In the genomic region with DNA sequence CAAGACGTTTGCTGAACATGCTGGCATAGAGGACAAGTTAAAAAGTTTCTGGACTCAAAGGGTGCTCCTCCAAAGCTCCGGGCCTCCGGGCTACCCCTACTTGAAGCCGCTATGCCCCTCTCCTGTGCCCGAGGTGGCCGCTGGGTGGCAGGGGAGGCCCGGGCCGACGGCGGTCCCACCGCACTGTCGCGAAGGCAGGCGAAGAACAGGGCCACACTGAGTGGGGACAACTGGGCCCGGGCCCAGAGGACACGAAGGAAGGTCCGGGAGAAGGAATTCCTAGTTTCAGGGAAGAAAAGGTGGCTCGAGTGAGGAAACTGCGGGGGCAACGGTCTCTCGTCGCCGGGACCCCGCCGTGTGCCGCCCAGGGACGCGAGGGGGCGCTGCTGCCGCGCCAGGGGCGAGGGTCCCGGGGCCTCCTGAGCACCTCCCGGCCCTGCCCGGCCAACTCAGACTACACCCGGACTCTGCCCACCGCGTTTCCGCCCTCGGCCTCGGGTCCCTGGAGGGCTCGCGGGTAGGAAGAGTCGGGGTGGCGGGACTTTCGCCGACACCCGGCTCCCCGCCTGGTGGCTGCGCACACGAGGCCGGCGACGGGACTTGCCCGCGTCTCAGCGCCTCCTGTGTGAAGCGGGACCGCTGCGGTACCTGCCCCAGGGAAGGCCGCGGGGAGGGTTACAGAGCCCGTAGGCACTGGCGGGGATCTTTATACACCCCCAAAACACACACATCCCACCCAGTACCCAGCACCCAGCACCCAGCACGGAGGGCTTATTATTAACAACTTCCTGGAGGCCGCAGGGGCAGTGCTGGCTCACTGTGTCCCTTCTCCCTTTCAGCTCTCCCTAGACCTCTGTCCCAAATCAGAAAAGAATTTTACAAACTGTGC, we compare ENCODE assay signal across 1 cellular context.
TF ChIP-seq lines count a peak whose summit lies in the region.

No MANE protein-coding gene starts in this region.

TF ChIP-seq in HepG2, 621 proteins besides CTCF, POLR2A, EP300 and RAD21 (continued from another document and continues in another):
- TF ChIP-seq, protein P1, sequence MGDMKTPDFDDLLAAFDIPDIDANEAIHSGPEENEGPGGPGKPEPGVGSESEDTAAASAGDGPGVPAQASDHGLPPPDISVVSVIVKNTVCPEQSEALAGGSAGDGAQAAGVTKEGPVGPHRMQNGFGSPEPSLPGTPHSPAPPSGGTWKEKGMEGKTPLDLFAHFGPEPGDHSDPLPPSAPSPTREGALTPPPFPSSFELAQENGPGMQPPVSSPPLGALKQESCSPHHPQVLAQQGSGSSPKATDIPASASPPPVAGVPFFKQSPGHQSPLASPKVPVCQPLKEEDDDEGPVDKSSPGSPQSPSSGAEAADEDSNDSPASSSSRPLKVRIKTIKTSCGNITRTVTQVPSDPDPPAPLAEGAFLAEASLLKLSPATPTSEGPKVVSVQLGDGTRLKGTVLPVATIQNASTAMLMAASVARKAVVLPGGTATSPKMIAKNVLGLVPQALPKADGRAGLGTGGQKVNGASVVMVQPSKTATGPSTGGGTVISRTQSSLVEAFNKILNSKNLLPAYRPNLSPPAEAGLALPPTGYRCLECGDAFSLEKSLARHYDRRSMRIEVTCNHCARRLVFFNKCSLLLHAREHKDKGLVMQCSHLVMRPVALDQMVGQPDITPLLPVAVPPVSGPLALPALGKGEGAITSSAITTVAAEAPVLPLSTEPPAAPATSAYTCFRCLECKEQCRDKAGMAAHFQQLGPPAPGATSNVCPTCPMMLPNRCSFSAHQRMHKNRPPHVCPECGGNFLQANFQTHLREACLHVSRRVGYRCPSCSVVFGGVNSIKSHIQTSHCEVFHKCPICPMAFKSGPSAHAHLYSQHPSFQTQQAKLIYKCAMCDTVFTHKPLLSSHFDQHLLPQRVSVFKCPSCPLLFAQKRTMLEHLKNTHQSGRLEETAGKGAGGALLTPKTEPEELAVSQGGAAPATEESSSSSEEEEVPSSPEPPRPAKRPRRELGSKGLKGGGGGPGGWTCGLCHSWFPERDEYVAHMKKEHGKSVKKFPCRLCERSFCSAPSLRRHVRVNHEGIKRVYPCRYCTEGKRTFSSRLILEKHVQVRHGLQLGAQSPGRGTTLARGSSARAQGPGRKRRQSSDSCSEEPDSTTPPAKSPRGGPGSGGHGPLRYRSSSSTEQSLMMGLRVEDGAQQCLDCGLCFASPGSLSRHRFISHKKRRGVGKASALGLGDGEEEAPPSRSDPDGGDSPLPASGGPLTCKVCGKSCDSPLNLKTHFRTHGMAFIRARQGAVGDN (CRISPR knock-in tag; IDR thresholded peaks at IDR 0.05): peak; percentile 78
- no peak for TF ChIP-seq PCBP2 (optimal IDR thresholded peaks at IDR 0.05; ENCODE audit: low read depth, low read length, poor library complexity, severe bottlenecking)
- no peak for TF ChIP-seq MIXL1 (CRISPR knock-in tag; IDR thresholded peaks at IDR 0.05)
- no peak for TF ChIP-seq ZNF781 (CRISPR knock-in tag; IDR thresholded peaks at IDR 0.05; ENCODE audit: borderline replicate concordance, not compliant biosample characterization)
- TF ChIP-seq TAF1 (CRISPR knock-in tag; IDR thresholded peaks at IDR 0.05): no peak
- peak; percentile 80 for TF ChIP-seq MTA1 (CRISPR knock-in tag; IDR thresholded peaks at IDR 0.05; ENCODE audit: borderline replicate concordance)
- no peak for TF ChIP-seq ZFAT (CRISPR knock-in tag; conservative IDR thresholded peaks at IDR 0.05)
- 0 out of 2 replicates have a peak, but pooled peaks have one; percentile 18 for TF ChIP-seq PHF8 (CRISPR knock-in tag; IDR thresholded peaks at IDR 0.05)
- no peak for TF ChIP-seq MTF1 (CRISPR knock-in tag; IDR thresholded peaks at IDR 0.05)
- peak; percentile 51 for TF ChIP-seq HNRNPLL (IDR thresholded peaks at IDR 0.05; ENCODE audit: low read depth, low read length, poor library complexity, severe bottlenecking)
- TF ChIP-seq SP4 (CRISPR knock-in tag; IDR thresholded peaks at IDR 0.05): no peak
- TF ChIP-seq ZNF556 (CRISPR knock-in tag; IDR thresholded peaks at IDR 0.05; ENCODE audit: borderline replicate concordance): peak; percentile 48; the same call in 1 of the 2 replicates
- TF ChIP-seq ZNF34 (CRISPR knock-in tag; IDR thresholded peaks at IDR 0.05; ENCODE audit: borderline replicate concordance): no peak
- TF ChIP-seq ETV5 (CRISPR knock-in tag; IDR thresholded peaks at IDR 0.05; ENCODE audit: borderline replicate concordance): no peak
- no peak for TF ChIP-seq ZNF207 (IDR thresholded peaks at IDR 0.05; ENCODE audit: borderline replicate concordance)
- TF ChIP-seq ZNF660 (CRISPR knock-in tag; IDR thresholded peaks at IDR 0.05; ENCODE audit: borderline replicate concordance, low read depth): no peak
- TF ChIP-seq, protein P2, sequence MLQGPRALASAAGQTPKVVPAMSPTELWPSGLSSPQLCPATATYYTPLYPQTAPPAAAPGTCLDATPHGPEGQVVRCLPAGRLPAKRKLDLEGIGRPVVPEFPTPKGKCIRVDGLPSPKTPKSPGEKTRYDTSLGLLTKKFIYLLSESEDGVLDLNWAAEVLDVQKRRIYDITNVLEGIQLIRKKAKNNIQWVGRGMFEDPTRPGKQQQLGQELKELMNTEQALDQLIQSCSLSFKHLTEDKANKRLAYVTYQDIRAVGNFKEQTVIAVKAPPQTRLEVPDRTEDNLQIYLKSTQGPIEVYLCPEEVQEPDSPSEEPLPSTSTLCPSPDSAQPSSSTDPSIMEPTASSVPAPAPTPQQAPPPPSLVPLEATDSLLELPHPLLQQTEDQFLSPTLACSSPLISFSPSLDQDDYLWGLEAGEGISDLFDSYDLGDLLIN (CRISPR knock-in tag; IDR thresholded peaks at IDR 0.05; ENCODE audit: borderline replicate concordance): no peak
- TF ChIP-seq ZNF253 (CRISPR knock-in tag; IDR thresholded peaks at IDR 0.05; ENCODE audit: borderline replicate concordance): no peak
- TF ChIP-seq ZNF703 (CRISPR knock-in tag; IDR thresholded peaks at IDR 0.05; ENCODE audit: borderline replicate concordance): no peak
- no peak for TF ChIP-seq ZNF670 (CRISPR knock-in tag; IDR thresholded peaks at IDR 0.05; ENCODE audit: borderline replicate concordance)
- no peak for TF ChIP-seq SIN3A (IDR thresholded peaks at IDR 0.05; ENCODE audit: borderline replicate concordance, low read depth, low read length)
- TF ChIP-seq EED (CRISPR knock-in tag; IDR thresholded peaks at IDR 0.05): no peak; the same call in 1 of the 2 replicates
- no peak for TF ChIP-seq ZSCAN21 (CRISPR knock-in tag; IDR thresholded peaks at IDR 0.05; ENCODE audit: borderline replicate concordance)
- no peak; the same call in 1 of the 2 replicates for TF ChIP-seq ZNF652 (CRISPR knock-in tag; IDR thresholded peaks at IDR 0.05; ENCODE audit: borderline replicate concordance, low read depth)
- TF ChIP-seq ZKSCAN8 (CRISPR knock-in tag; IDR thresholded peaks at IDR 0.05; ENCODE audit: borderline replicate concordance): no peak
- no peak for TF ChIP-seq DPF2 (CRISPR knock-in tag; IDR thresholded peaks at IDR 0.05; ENCODE audit: borderline replicate concordance, low read depth)
- no peak for TF ChIP-seq PHB2 (IDR thresholded peaks at IDR 0.05; ENCODE audit: partially characterized antibody)
- TF ChIP-seq, protein P3, sequence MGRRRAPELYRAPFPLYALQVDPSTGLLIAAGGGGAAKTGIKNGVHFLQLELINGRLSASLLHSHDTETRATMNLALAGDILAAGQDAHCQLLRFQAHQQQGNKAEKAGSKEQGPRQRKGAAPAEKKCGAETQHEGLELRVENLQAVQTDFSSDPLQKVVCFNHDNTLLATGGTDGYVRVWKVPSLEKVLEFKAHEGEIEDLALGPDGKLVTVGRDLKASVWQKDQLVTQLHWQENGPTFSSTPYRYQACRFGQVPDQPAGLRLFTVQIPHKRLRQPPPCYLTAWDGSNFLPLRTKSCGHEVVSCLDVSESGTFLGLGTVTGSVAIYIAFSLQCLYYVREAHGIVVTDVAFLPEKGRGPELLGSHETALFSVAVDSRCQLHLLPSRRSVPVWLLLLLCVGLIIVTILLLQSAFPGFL (CRISPR knock-in tag; IDR thresholded peaks at IDR 0.05): no peak
- TF ChIP-seq ELF4 (CRISPR knock-in tag; IDR thresholded peaks at IDR 0.05; ENCODE audit: borderline replicate concordance): no peak
- TF ChIP-seq MED8 (CRISPR knock-in tag; IDR thresholded peaks at IDR 0.05; ENCODE audit: insufficient replicate concordance): no peak
- TF ChIP-seq ZMYM2 (CRISPR knock-in tag; IDR thresholded peaks at IDR 0.05): 0 out of 2 replicates have a peak, but pooled peaks have one; percentile 47
- no peak for TF ChIP-seq MED13 (CRISPR knock-in tag; IDR thresholded peaks at IDR 0.05)
- TF ChIP-seq ZNF180 (CRISPR knock-in tag; IDR thresholded peaks at IDR 0.05; ENCODE audit: borderline replicate concordance, low read depth): no peak
- TF ChIP-seq, protein P4, sequence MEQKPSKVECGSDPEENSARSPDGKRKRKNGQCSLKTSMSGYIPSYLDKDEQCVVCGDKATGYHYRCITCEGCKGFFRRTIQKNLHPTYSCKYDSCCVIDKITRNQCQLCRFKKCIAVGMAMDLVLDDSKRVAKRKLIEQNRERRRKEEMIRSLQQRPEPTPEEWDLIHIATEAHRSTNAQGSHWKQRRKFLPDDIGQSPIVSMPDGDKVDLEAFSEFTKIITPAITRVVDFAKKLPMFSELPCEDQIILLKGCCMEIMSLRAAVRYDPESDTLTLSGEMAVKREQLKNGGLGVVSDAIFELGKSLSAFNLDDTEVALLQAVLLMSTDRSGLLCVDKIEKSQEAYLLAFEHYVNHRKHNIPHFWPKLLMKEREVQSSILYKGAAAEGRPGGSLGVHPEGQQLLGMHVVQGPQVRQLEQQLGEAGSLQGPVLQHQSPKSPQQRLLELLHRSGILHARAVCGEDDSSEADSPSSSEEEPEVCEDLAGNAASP (CRISPR knock-in tag; IDR thresholded peaks at IDR 0.05; ENCODE audit: borderline replicate concordance): no peak
- TF ChIP-seq ZBTB8A (CRISPR knock-in tag; IDR thresholded peaks at IDR 0.05; ENCODE audit: borderline replicate concordance, low read depth): no peak
- TF ChIP-seq, protein P5, sequence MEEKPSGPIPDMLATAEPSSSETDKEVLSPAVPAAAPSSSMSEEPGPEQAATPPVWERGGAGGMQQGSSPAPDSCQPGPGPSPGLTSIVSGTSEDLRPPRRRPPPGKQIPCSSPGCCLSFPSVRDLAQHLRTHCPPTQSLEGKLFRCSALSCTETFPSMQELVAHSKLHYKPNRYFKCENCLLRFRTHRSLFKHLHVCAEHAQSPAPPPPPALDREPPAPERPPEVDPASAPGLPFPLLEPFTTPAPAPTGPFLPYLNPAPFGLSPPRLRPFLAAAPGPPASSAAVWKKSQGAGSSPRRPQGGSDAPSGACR (CRISPR knock-in tag; IDR thresholded peaks at IDR 0.05): no peak
- no peak for TF ChIP-seq TMF1 (CRISPR knock-in tag; IDR thresholded peaks at IDR 0.05; ENCODE audit: low read depth)
- TF ChIP-seq CENPT (CRISPR knock-in tag; IDR thresholded peaks at IDR 0.05; ENCODE audit: low read depth): no peak
- TF ChIP-seq, protein P6, sequence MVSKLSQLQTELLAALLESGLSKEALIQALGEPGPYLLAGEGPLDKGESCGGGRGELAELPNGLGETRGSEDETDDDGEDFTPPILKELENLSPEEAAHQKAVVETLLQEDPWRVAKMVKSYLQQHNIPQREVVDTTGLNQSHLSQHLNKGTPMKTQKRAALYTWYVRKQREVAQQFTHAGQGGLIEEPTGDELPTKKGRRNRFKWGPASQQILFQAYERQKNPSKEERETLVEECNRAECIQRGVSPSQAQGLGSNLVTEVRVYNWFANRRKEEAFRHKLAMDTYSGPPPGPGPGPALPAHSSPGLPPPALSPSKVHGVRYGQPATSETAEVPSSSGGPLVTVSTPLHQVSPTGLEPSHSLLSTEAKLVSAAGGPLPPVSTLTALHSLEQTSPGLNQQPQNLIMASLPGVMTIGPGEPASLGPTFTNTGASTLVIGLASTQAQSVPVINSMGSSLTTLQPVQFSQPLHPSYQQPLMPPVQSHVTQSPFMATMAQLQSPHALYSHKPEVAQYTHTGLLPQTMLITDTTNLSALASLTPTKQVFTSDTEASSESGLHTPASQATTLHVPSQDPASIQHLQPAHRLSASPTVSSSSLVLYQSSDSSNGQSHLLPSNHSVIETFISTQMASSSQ (IDR thresholded peaks at IDR 0.05; ENCODE audit: low read depth): no peak
- TF ChIP-seq, protein P6 (CRISPR knock-in tag; IDR thresholded peaks at IDR 0.05; ENCODE audit: borderline replicate concordance): no peak; the same call in 1 of the 2 replicates
- TF ChIP-seq SOX13 (IDR thresholded peaks at IDR 0.05): no peak
- no peak for TF ChIP-seq SOX13 (CRISPR knock-in tag; conservative IDR thresholded peaks at IDR 0.05 in 1 of 2, IDR thresholded peaks at IDR 0.05 in 1 of 2)
- TF ChIP-seq RNF2 (conservative IDR thresholded peaks at IDR 0.05; ENCODE audit: low read depth): no peak; the same call in 1 of the 2 replicates
- no peak for TF ChIP-seq ZNF552 (CRISPR knock-in tag; IDR thresholded peaks at IDR 0.05; ENCODE audit: borderline replicate concordance)
- TF ChIP-seq SIN3B (IDR thresholded peaks at IDR 0.05; ENCODE audit: low read length): no peak
- TF ChIP-seq, protein P7, sequence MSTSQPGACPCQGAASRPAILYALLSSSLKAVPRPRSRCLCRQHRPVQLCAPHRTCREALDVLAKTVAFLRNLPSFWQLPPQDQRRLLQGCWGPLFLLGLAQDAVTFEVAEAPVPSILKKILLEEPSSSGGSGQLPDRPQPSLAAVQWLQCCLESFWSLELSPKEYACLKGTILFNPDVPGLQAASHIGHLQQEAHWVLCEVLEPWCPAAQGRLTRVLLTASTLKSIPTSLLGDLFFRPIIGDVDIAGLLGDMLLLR (CRISPR knock-in tag; IDR thresholded peaks at IDR 0.05): no peak
- TF ChIP-seq, protein P8, sequence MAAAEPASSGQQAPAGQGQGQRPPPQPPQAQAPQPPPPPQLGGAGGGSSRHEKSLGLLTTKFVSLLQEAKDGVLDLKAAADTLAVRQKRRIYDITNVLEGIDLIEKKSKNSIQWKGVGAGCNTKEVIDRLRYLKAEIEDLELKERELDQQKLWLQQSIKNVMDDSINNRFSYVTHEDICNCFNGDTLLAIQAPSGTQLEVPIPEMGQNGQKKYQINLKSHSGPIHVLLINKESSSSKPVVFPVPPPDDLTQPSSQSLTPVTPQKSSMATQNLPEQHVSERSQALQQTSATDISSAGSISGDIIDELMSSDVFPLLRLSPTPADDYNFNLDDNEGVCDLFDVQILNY (CRISPR knock-in tag; conservative IDR thresholded peaks at IDR 0.05): no peak
